In the genomic region with DNA sequence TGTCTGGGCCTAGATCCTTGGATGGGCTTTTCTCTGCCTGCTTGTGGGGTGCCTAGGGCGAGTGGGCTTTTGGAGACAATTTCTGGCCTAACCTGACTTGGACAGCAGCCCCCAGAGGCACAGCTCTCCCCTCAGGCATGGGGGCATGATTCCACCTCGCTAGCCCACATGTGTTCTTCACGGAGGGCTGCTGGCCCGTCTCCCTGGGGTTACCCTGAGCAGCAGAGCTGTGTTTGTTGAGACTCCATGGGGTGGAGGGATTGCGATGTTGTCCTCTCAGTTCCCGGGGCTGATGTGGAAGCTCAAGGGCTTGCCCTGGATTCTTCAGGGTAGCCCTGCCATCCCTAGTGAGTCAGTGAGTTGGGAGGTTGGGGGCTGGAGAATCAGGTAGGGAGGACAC, we compare ENCODE assay signal across 16 cellular contexts. TPM values are rescaled to one million over a fixed set of nuclear protein-coding genes. Genes with fewer than 3 reads are reported as not detected.
DNase-seq lines count a peak whose midpoint lies in the region; TF ChIP-seq lines count a peak whose summit lies in the region.
"Had no signal": no experiment of that assay in that cellular context is flagged by ENCODE, and none has a peak within 500 bp of the region (broad histone marks: within the 10 kb centered on the region; RNA-seq: fewer than 3 reads in every experiment).

No MANE protein-coding gene starts in this region.

- intact Hi-C loops in prostate gland (cut with DNase I) = no loop called here

- TF ChIP-seq POLR2A in prostate gland (IDR thresholded peaks at IDR 0.05) = no peak

- DNase-seq in Karpas-422 (peak; percentile 30), prostate gland (ENCODE audit: low spot score) (no peak), A172 (ENCODE audit: low spot score) (no peak), GM10266 (ENCODE audit: extremely low spot score) (no peak), hepatocyte (ENCODE audit: low spot score) (no peak)
- DNase-seq: BE2C; CD8-positive, alpha-beta memory T cell; DMS79; H9; IMR-90; Kasumi-1; NCI-H1436; NCI-H2029; NCI-H2171; NCI-H774 had no signal

- H3K9me2 ChIP-seq in Karpas-422 (replicated peaks; ENCODE audit: insufficient read depth, low read length) (no peaks in the 10 kb centered on the region), hepatocyte (replicated peaks; ENCODE audit: insufficient read depth) (no peaks in the 10 kb centered on the region)

- H3K9ac ChIP-seq in Karpas-422 (ENCODE audit: low read length) (no peak overlapping the region), iPS-20b (ENCODE audit: low read depth, low read length) (peak overlapping the region; percentile 18; the same call in 1 of the 2 replicates)

- H3K9me3 ChIP-seq in Karpas-422 (ENCODE audit: low read length) (no peaks in the 10 kb centered on the region), iPS-20b (ENCODE audit: insufficient read depth, low read depth, low read length) (no peaks in the 10 kb centered on the region), prostate gland (no peaks in the 10 kb centered on the region), hepatocyte (ENCODE audit: low read depth) (no peaks in the 10 kb centered on the region)
- H3K9me3 ChIP-seq: BE2C had no signal

- H3K27me3 ChIP-seq in Karpas-422 (ENCODE audit: low read length) = no peaks in the 10 kb centered on the region
- no peaks in the 10 kb centered on the region for H3K27me3 ChIP-seq in iPS-20b (ENCODE audit: insufficient read depth, low read length)
- H3K27me3 ChIP-seq in prostate gland (replicated peaks; ENCODE audit: insufficient read depth) = no peaks in the 10 kb centered on the region
- H3K27me3 ChIP-seq in hepatocyte = no peaks in the 10 kb centered on the region
- H3K27me3 ChIP-seq: BE2C had no signal

- H3K4me2 ChIP-seq in Karpas-422 (ENCODE audit: low read depth, low read length, poor library complexity, severe bottlenecking) = no peak overlapping the region
- no peak overlapping the region for H3K4me2 ChIP-seq in hepatocyte

- no peak overlapping the region for H2AFZ ChIP-seq in Karpas-422 (ENCODE audit: low read length)
- H2AFZ ChIP-seq in hepatocyte = no peak overlapping the region

- TF ChIP-seq CTCF in prostate gland (IDR thresholded peaks at IDR 0.05) (no peak), GM10266 (IDR thresholded peaks at IDR 0.05; ENCODE audit: control insufficient read depth, insufficient read depth, low read depth, missing control alignments) (no peak), hepatocyte (IDR thresholded peaks at IDR 0.05; ENCODE audit: poor library complexity) (no peak)

- no peaks in the 10 kb centered on the region for H3K36me3 ChIP-seq in Karpas-422 (ENCODE audit: insufficient read depth, low read length)
- no peaks in the 10 kb centered on the region for H3K36me3 ChIP-seq in iPS-20b (ENCODE audit: insufficient read depth, low read depth, low read length)
- H3K36me3 ChIP-seq in prostate gland = no peaks in the 10 kb centered on the region
- H3K36me3 ChIP-seq in hepatocyte (replicated peaks; ENCODE audit: insufficient read depth, low read depth) = no peaks in the 10 kb centered on the region
- H3K36me3 ChIP-seq: BE2C had no signal

- H3K79me2 ChIP-seq in Karpas-422 (ENCODE audit: low read length) (no peaks in the 10 kb centered on the region), hepatocyte (peaks cover 3% of the 10 kb centered on the region)

- H3K4me1 ChIP-seq in Karpas-422 (ENCODE audit: low read length) (peaks cover 13% of the 10 kb centered on the region), iPS-20b (ENCODE audit: insufficient read depth, low read length) (peaks cover 2% of the 10 kb centered on the region; the same call in 1 of the 2 replicates), prostate gland (replicated peaks) (peaks cover 24% of the 10 kb centered on the region), hepatocyte (ENCODE audit: insufficient read depth) (peaks cover 14% of the 10 kb centered on the region)
- H3K4me1 ChIP-seq: BE2C had no signal

- WGBS in prostate gland = 88% methylated on average over 6 of the region's 6 CpGs
- 90% methylated on average over 6 of the region's 6 CpGs for WGBS in hepatocyte (ENCODE audit: low lambda C conversion rate, missing lambda C conversion rate)

- no peak overlapping the region for H3K27ac ChIP-seq in Karpas-422 (ENCODE audit: low read length)
- no peak overlapping the region for H3K27ac ChIP-seq in iPS-20b (ENCODE audit: low read length)
- H3K27ac ChIP-seq in prostate gland = peak overlapping the region; percentile 81 to 86
- no peak overlapping the region for H3K27ac ChIP-seq in hepatocyte

- H3K4me3 ChIP-seq in Karpas-422 (ENCODE audit: low read length) (no peak overlapping the region), iPS-20b (ENCODE audit: low read length) (no peak overlapping the region), prostate gland (no peak overlapping the region), hepatocyte (no peak overlapping the region)

- no peaks in the 10 kb centered on the region; the same call in 1 of the 2 replicates for H4K20me1 ChIP-seq in Karpas-422 (ENCODE audit: insufficient read depth, low read depth, low read length)
- H4K20me1 ChIP-seq in hepatocyte (ENCODE audit: insufficient read depth, poor library complexity, severe bottlenecking) = no peaks in the 10 kb centered on the region

RNA-seq across cellular contexts. Expression of gene LRRC75B, which starts 2.4 kb away (rescaled TPM):
- 3.6 and 6.9 TPM in 2 replicates for total RNA-seq in Karpas-422 (2014; rRNA removed; shearing (Covaris generic); ENCODE audit: low replicate concordance)
- total RNA-seq in prostate gland = 100 to 1,000 TPM in 1 of 2 donors, 10 to 100 TPM in 1; 57.0 to 161 TPM
- total RNA-seq in A172 (2014; rRNA removed; shearing (Covaris generic)) = 1.4 and 5.0 TPM in 2 replicates
- total RNA-seq in hepatocyte = 16.7 and 19.5 TPM in 2 replicates
- 34.5 and 38.2 TPM in 2 replicates for polyA plus RNA-seq in hepatocyte
- polyA plus RNA-seq: CD8-positive, alpha-beta memory T cell had no signal

RNA-seq across cellular contexts. Expression of gene GGT1, which starts 7.8 kb away (rescaled TPM):
- 28.6 and 36.4 TPM in 2 replicates for total RNA-seq in Karpas-422 (2014; rRNA removed; shearing (Covaris generic); ENCODE audit: low replicate concordance)
- total RNA-seq in prostate gland = 100 to 1,000 TPM in 1 of 2 donors, 10 to 100 TPM in 1; 64.6 to 114 TPM
- 30.0 and 43.8 TPM in 2 replicates for total RNA-seq in A172 (2014; rRNA removed; shearing (Covaris generic))
- total RNA-seq in hepatocyte = 59.4 and 80.7 TPM in 2 replicates
- 81.0 and 104 TPM in 2 replicates for polyA plus RNA-seq in hepatocyte

RNA-seq across cellular contexts. Expression of gene SNRPD3, which starts 39.4 kb away (rescaled TPM):
- 217 and 263 TPM in 2 replicates for total RNA-seq in Karpas-422 (2014; rRNA removed; shearing (Covaris generic); ENCODE audit: low replicate concordance)
- 100 to 1,000 TPM; 152 to 169 TPM for total RNA-seq in prostate gland
- total RNA-seq in A172 (2014; rRNA removed; shearing (Covaris generic)) = 152 and 187 TPM in 2 replicates
- total RNA-seq in hepatocyte = 145 and 185 TPM in 2 replicates
- polyA plus RNA-seq in hepatocyte = 120 and 122 TPM in 2 replicates

RNA-seq across cellular contexts. Expression of gene GUCD1, which starts 40.3 kb away (rescaled TPM):
- 116 and 144 TPM in 2 replicates for total RNA-seq in Karpas-422 (2014; rRNA removed; shearing (Covaris generic); ENCODE audit: low replicate concordance)
- total RNA-seq in prostate gland (100 to 1,000 TPM; 143 to 147 TPM), hepatocyte (143 and 149 TPM in 2 replicates)
- 58.3 and 73.8 TPM in 2 replicates for total RNA-seq in A172 (2014; rRNA removed; shearing (Covaris generic))
- polyA plus RNA-seq in hepatocyte = 84.9 and 102 TPM in 2 replicates

Comparison
In these comparisons a context has a peak if more than half of its experiments do, and no peak if none do; other contexts are left out.
1. H3K27ac ChIP-seq: peak in prostate gland (2 of 2); none in Karpas-422 (single experiment), iPS-20b (single experiment) and hepatocyte (single experiment).